9 cellular contexts compared by ENCODE assay signal in genomic region chr6:22026160-22026678, GRCh38.
DNase-seq lines count a peak whose midpoint lies in the region; ATAC-seq and TF ChIP-seq lines count a peak whose summit lies in the region.
"Had no signal": no experiment of that assay in that cellular context is flagged by ENCODE, and none has a peak within 500 bp of the region (broad histone marks: within the 10 kb centered on the region; RNA-seq: fewer than 3 reads in every experiment).

No MANE protein-coding gene starts in this region.

- peak overlapping the region in 1 of 2 experiments; percentile 30 for H3K18ac ChIP-seq in mesenchymal stem cell (ENCODE audit: low read depth in 1 of 2, low read length in 2 of 2)

- no peaks in the 10 kb centered on the region for H4K20me1 ChIP-seq in DOHH2 (ENCODE audit: control insufficient read depth, insufficient read depth, low read depth, low read length)
- no peaks in the 10 kb centered on the region for H4K20me1 ChIP-seq in OCI-LY3 (ENCODE audit: insufficient read depth, low read length)

- H3K27ac ChIP-seq in DOHH2 (ENCODE audit: low read depth, low read length) (peak overlapping the region; percentile 26; the same call in 1 of the 2 replicates), OCI-LY3 (ENCODE audit: low read length) (peak overlapping the region; percentile 63), mesenchymal stem cell (ENCODE audit: low read length, poor library complexity, severe bottlenecking) (peak overlapping the region; percentile 44)

- H3K14ac ChIP-seq in mesenchymal stem cell (ENCODE audit: low read length in 2 of 2) = no peak overlapping the region

- H3K27me3 ChIP-seq in DOHH2 (ENCODE audit: control insufficient read depth, low read length) (no peaks in the 10 kb centered on the region), OCI-LY3 (ENCODE audit: low read depth, low read length) (no peaks in the 10 kb centered on the region), mesenchymal stem cell (ENCODE audit: control insufficient read depth in 1 of 2, insufficient read depth in 1 of 2, low read length in 2 of 2) (no peaks in the 10 kb centered on the region)

- H3K9me3 ChIP-seq in DOHH2 (ENCODE audit: control insufficient read depth, insufficient read depth, low read length) = no peaks in the 10 kb centered on the region
- no peaks in the 10 kb centered on the region for H3K9me3 ChIP-seq in OCI-LY3 (ENCODE audit: insufficient read depth, low read length)
- peaks cover 10% of the 10 kb centered on the region for H3K9me3 ChIP-seq in mesenchymal stem cell (ENCODE audit: control insufficient read depth, low read length)

- H3K4me2 ChIP-seq in DOHH2 (ENCODE audit: low read length) (no peak overlapping the region; the same call in 1 of the 2 replicates), OCI-LY3 (ENCODE audit: low read length) (peak overlapping the region; percentile 62), mesenchymal stem cell (ENCODE audit: low read length, poor library complexity, severe bottlenecking) (no peak overlapping the region)

- H3K79me1 ChIP-seq in mesenchymal stem cell (replicated peaks; ENCODE audit: low read length, poor library complexity, severe bottlenecking) = no peaks in the 10 kb centered on the region

- H2AK5ac ChIP-seq in mesenchymal stem cell (ENCODE audit: low read length, severe bottlenecking) = peak overlapping the region; percentile 53

- H3K79me2 ChIP-seq in DOHH2 (ENCODE audit: control insufficient read depth, low read length) (no peaks in the 10 kb centered on the region), OCI-LY3 (ENCODE audit: low read length) (no peaks in the 10 kb centered on the region)

- 88% methylated on average over 4 of the region's 5 CpGs for WGBS in mesenchymal stem cell

- no peak overlapping the region for H3K4me3 ChIP-seq in DOHH2 (ENCODE audit: low read length)
- H3K4me3 ChIP-seq in OCI-LY3 (ENCODE audit: low read length) = peak overlapping the region; percentile 67
- H3K4me3 ChIP-seq in mesenchymal stem cell (ENCODE audit: insufficient read depth in 1 of 2, low read depth in 1 of 2, low read length in 2 of 2) = no peak overlapping the region

- no peak overlapping the region for H3K23ac ChIP-seq in mesenchymal stem cell (ENCODE audit: low read length in 2 of 2)

- peak overlapping the region in 1 of 2 experiments; percentile 60 for H3K4ac ChIP-seq in mesenchymal stem cell (ENCODE audit: low read depth in 1 of 2, low read length in 2 of 2)

- H4K91ac ChIP-seq in mesenchymal stem cell (ENCODE audit: low read length) = no peak overlapping the region

- peak overlapping the region; percentile 55; the same call in 1 of the 2 replicates for H3K9ac ChIP-seq in OCI-LY3 (ENCODE audit: low read length)
- H3K9ac ChIP-seq in mesenchymal stem cell (ENCODE audit: low read length) = peak overlapping the region; percentile 23

- H3K9me2 ChIP-seq in DOHH2 (replicated peaks; ENCODE audit: control insufficient read depth, low read length) = no peaks in the 10 kb centered on the region

- ATAC-seq in GM21576 (IDR thresholded peaks at IDR 0.05; ENCODE audit: unreplicated experiment) (peak; percentile 12), GM18873 (IDR thresholded peaks at IDR 0.05; ENCODE audit: low FRiP score, unreplicated experiment) (no peak), GM21367 (IDR thresholded peaks at IDR 0.05; ENCODE audit: unreplicated experiment) (no peak)
- ATAC-seq: activated CD8-positive, alpha-beta memory T cell treated with anti-CD3 and anti-CD28 coated beads, Interleukin-2, amount 10 ng/mL, durations not matched to agents 7 days and 5 days had no signal

- H2BK120ac ChIP-seq in mesenchymal stem cell (ENCODE audit: low read depth, low read length) = no peak overlapping the region

- no peak overlapping the region for H2BK5ac ChIP-seq in mesenchymal stem cell (ENCODE audit: low read depth, low read length, poor library complexity, severe bottlenecking)

- DNase-seq in mesenchymal stem cell (no peak), NK-92 (lab: John Stamatoyannopoulos, UW; ENCODE audit: unreplicated experiment) (no peak)
- no peak for DNase-seq in stimulated activated CD8-positive, alpha-beta memory T cell treated with anti-CD3 and anti-CD28 coated beads, Interleukin-4, amount 100 ng/mL, for 48 hours
- DNase-seq: activated CD8-positive, alpha-beta memory T cell treated with anti-CD3 and anti-CD28 coated beads, Interleukin-2, amount 10 ng/mL, durations not matched to agents 7 days and 5 days had no signal

- no peak overlapping the region for H4K8ac ChIP-seq in mesenchymal stem cell (ENCODE audit: low read length)

- H3K4me1 ChIP-seq in DOHH2 (ENCODE audit: control insufficient read depth, low read length) (peaks cover 14% of the 10 kb centered on the region), OCI-LY3 (ENCODE audit: low read length) (peaks cover 26% of the 10 kb centered on the region), mesenchymal stem cell (ENCODE audit: control insufficient read depth, insufficient read depth, low read depth, low read length) (peaks cover 6% of the 10 kb centered on the region)

- no peaks in the 10 kb centered on the region for H3F3A ChIP-seq in DOHH2 (ENCODE audit: control insufficient read depth, insufficient read depth)

- H2BK12ac ChIP-seq in mesenchymal stem cell (ENCODE audit: low read length in 2 of 2) = no peak overlapping the region

- no peak for TF ChIP-seq CTCF in DOHH2 (IDR thresholded peaks at IDR 0.05; ENCODE audit: low read depth, low read length, poor library complexity, severe bottlenecking)
- no peak for TF ChIP-seq CTCF in OCI-LY3 (IDR thresholded peaks at IDR 0.05; ENCODE audit: low read depth, low read length)

- H2AFZ ChIP-seq in OCI-LY3 (ENCODE audit: low read depth, low read length) (peak overlapping the region; percentile 57), mesenchymal stem cell (ENCODE audit: low read depth, low read length) (no peak overlapping the region)

- no peak overlapping the region for H2BK15ac ChIP-seq in mesenchymal stem cell (ENCODE audit: low read depth, poor library complexity, severe bottlenecking)

- H3K36me3 ChIP-seq in DOHH2 (ENCODE audit: control insufficient read depth, low read length) (no peaks in the 10 kb centered on the region), OCI-LY3 (replicated peaks; ENCODE audit: low read depth, low read length) (peaks cover 5% of the 10 kb centered on the region), mesenchymal stem cell (ENCODE audit: control insufficient read depth in 1 of 2, insufficient read depth in 2 of 2, low read depth in 1 of 2, low read length in 2 of 2) (no peaks in the 10 kb centered on the region)
